ENCODE assay signal across 8 cellular contexts in the genomic region with DNA sequence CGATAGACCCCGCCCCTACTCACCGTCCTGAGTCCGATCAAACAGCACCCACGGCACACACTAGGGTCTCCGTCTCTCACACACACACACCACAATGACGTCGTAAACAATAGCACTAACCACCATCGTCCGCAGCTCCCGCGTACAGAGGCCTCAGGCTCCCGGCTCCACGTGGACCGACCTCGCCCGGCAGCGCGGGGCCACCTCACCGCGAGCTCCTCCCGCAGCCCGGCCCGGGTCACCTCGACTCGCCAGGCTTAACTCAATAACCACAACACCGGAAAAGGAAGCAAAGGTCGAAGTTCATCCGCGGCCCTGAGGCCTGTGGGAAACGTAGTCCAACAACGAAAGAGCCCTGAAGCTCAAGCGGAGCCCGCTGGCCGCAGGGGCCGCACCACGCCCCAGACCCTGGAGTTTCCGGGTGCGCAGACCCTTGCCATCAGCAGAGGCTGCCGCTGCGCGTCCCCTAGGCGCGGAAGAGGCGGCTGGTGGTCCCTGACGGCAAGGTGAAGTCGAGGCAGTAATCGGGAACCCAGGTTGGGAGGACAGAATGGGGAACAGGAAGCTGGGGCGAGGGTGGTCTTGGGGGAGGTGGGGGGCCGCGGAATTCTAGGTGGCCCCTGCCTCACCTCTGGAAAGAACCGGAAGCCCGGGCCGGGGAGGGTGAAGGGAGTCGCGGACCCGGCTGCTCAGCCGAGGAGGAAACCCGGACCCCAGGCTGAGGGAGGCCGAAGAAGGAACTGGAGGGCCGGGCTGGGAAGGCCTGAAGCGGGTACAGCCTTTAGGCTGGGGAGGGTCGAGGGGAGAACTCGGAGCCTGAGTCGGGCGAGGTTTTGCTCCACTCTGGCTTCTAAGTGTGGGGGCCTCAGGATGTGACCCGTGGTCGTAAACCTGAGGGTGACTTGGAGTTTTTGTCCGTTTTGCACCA.
DNase-seq lines count a peak whose midpoint lies in the region; ATAC-seq and TF ChIP-seq lines count a peak whose summit lies in the region.

A gene (minus strand): TSS at position 273 of the 928 bp plus-strand sequence. CDS start 946 bp downstream, outside the sequence.

- TF ChIP-seq CTCF in AG09319 (IDR thresholded peaks at IDR 0.05; ENCODE audit: low read depth, low read length), result no peak

- no peaks in the 10 kb centered on the region for H3K27me3 Mint-ChIP-seq in central memory CD8-positive, alpha-beta T cell

- ATAC-seq in GM19023 (IDR thresholded peaks at IDR 0.05; ENCODE audit: unreplicated experiment), result peak; percentile 90
- ATAC-seq in HG03280 (IDR thresholded peaks at IDR 0.05; ENCODE audit: unreplicated experiment), result peak; percentile 89
- ATAC-seq in central memory CD8-positive, alpha-beta T cell (replicated peaks; ENCODE audit: extremely low read depth, poor library complexity, severe bottlenecking), result peak; percentile 97

- peak within 1 kb of the TSS; percentile 96 for H3K27ac Mint-ChIP-seq in central memory CD8-positive, alpha-beta T cell (ENCODE audit: low read depth)

- H3K4me3 Mint-ChIP-seq in central memory CD8-positive, alpha-beta T cell, result peak within 1 kb of the TSS; percentile 86

- peaks cover 35% of the 10 kb centered on the region for H3K36me3 Mint-ChIP-seq in central memory CD8-positive, alpha-beta T cell (ENCODE audit: insufficient read depth)

- peaks cover 42% of the 10 kb centered on the region for H3K4me1 Mint-ChIP-seq in central memory CD8-positive, alpha-beta T cell

- H3K9me3 Mint-ChIP-seq in central memory CD8-positive, alpha-beta T cell, result no peaks in the 10 kb centered on the region

- peak; percentile 54 for DNase-seq in AG09319 (ENCODE audit: extremely low read depth, low read depth)
- peak; percentile 97 for DNase-seq in NCI-H345 treated with DMSO at 0.1 percent for 48 hours (lab: John Stamatoyannopoulos, UW; ENCODE audit: unreplicated experiment)
- DNase-seq in activated CD4-positive, CD25-positive, alpha-beta regulatory T cell treated with anti-CD3 and anti-CD28 coated beads, Interleukin-2, amount 50 U/mL, for 16 hours (ENCODE audit: low read depth, low spot score), result peak; percentile 80
- peak; percentile 77 to 92 for DNase-seq in central memory CD8-positive, alpha-beta T cell (ENCODE audit: low spot score in 2 of 2)
- DNase-seq in islet precursor cell, result peak; percentile 97
- DNase-seq in stimulated activated CD4-positive, alpha-beta T cell treated with anti-CD3 and anti-CD28 coated beads, Interleukin-12 subunit alpha, Interleukin-12 subunit beta, amount 100 ng/mL, for 48 hours (ENCODE audit: low read depth in 2 of 3, low spot score in 1 of 3), result peak; percentile 73 to 80 (median 74)

Comparison
In these comparisons a context has a peak if more than half of its experiments do, and no peak if none do; other contexts are left out.
1. Peak in every context shown above with its lines: DNase-seq and ATAC-seq.